Comparison of ENCODE assay signal across 29 cellular contexts in genomic region chr18:3546106-3546505, GRCh38.
"Had no signal": no experiment of that assay in that cellular context is flagged by ENCODE, and none has a peak within 500 bp of the region (broad histone marks: within the 10 kb centered on the region; RNA-seq: fewer than 3 reads in every experiment).

No MANE protein-coding gene starts in this region.

- ATAC-seq: activated CD4-positive, alpha-beta T cell treated with anti-CD3 and anti-CD28 coated beads for 36 hours; activated CD4-positive, CD25-positive, alpha-beta regulatory T cell treated with anti-CD3 and anti-CD28 coated beads, Interleukin-2, amount 50 U/mL, for 24 hours; activated CD8-positive, alpha-beta T cell treated with anti-CD3 and anti-CD28 coated beads, Interleukin-2, amount 10 ng/mL, durations not matched to agents 7 days and 5 days; activated naive CD8-positive, alpha-beta T cell treated with anti-CD3 and anti-CD28 coated beads, Interleukin-2, amount 50 U/mL, for 24 hours had no signal

- FAIRE-seq: bronchial epithelial cell had no signal

- H3K9me3 Mint-ChIP-seq: activated CD4-positive, alpha-beta T cell treated with anti-CD3 and anti-CD28 coated beads, Interleukin-2, amount 10 ng/mL, durations not matched to agents 7 days and 5 days; activated naive CD4-positive, alpha-beta T cell treated with anti-CD3 and anti-CD28 coated beads for 36 hours; activated naive CD8-positive, alpha-beta T cell treated with anti-CD3 and anti-CD28 coated beads, Interleukin-2, amount 50 U/mL, for 24 hours; activated T-cell treated with anti-CD3 and anti-CD28 coated beads, Interleukin-2, amount 50 U/mL, for 24 hours; activated T-helper 2 cell treated with anti-CD3 and anti-CD28 coated beads, Interferon-gamma antibody, Interleukin-2, Interleukin-4, amounts not matched to agents 10 μg/mL and 5 μg/mL and 100 μg/mL, durations not matched to agents 14 hours and 24 hours and 36 hours; brain had no signal

- DNase-seq: activated CD4-positive, alpha-beta T cell treated with anti-CD3 and anti-CD28 coated beads for 36 hours; activated CD4-positive, alpha-beta T cell treated with anti-CD3 and anti-CD28 coated beads, Interleukin-2, amount 10 ng/mL, durations not matched to agents 7 days and 5 days; activated CD4-positive, alpha-beta T cell treated with anti-CD3 and anti-CD28 coated beads, Interleukin-2, amount 50 U/mL, for 48 hours; activated CD8-positive, alpha-beta T cell treated with anti-CD3 and anti-CD28 coated beads, Interleukin-2, amount 10 ng/mL, durations not matched to agents 7 days and 5 days; activated gamma-delta T cell; activated naive CD4-positive, alpha-beta T cell treated with anti-CD3 and anti-CD28 coated beads for 36 hours; activated naive CD8-positive, alpha-beta T cell treated with anti-CD3 and anti-CD28 coated beads, Interleukin-2, amount 50 U/mL, for 24 hours; activated T-cell treated with anti-CD3 and anti-CD28 coated beads, Interleukin-2, amount 50 U/mL, for 24 hours; anterior cingulate cortex; caudate nucleus; cerebellar nuclear complex; NCI-H1105 treated with DMSO at 0.1 percent for 48 hours; NCI-H1436; NCI-H1694; NCI-H1930; NCI-H2081 treated with DMSO at 0.1 percent for 48 hours; NCI-H345; NCI-H524 treated with DMSO at 0.1 percent for 48 hours; OCI-M1; SHP77; SJCRH30; T1000; WERI-Rb-1 had no signal

- H3K27ac ChIP-seq: SJCRH30, SK-N-MC, WERI-Rb-1 had no signal

- H3K4me3 Mint-ChIP-seq: activated CD4-positive, alpha-beta T cell treated with anti-CD3 and anti-CD28 coated beads for 36 hours; activated CD4-positive, alpha-beta T cell treated with anti-CD3 and anti-CD28 coated beads, Interleukin-2, amount 10 ng/mL, durations not matched to agents 7 days and 5 days; activated CD8-positive, alpha-beta T cell treated with anti-CD3 and anti-CD28 coated beads, Interleukin-2, amount 10 ng/mL, durations not matched to agents 7 days and 5 days; activated naive CD4-positive, alpha-beta T cell treated with anti-CD3 and anti-CD28 coated beads for 36 hours; activated naive CD8-positive, alpha-beta T cell; activated naive CD8-positive, alpha-beta T cell treated with anti-CD3 and anti-CD28 coated beads, Interleukin-2, amount 50 U/mL, for 24 hours; activated T-cell treated with anti-CD3 and anti-CD28 coated beads, Interleukin-2, amount 50 U/mL, for 24 hours; brain had no signal

- H3K27ac Mint-ChIP-seq: activated CD4-positive, alpha-beta T cell treated with anti-CD3 and anti-CD28 coated beads for 36 hours; activated CD4-positive, alpha-beta T cell treated with anti-CD3 and anti-CD28 coated beads, Interleukin-2, amount 10 ng/mL, durations not matched to agents 7 days and 5 days; activated CD8-positive, alpha-beta T cell treated with anti-CD3 and anti-CD28 coated beads, Interleukin-2, amount 10 ng/mL, durations not matched to agents 7 days and 5 days; activated naive CD4-positive, alpha-beta T cell treated with anti-CD3 and anti-CD28 coated beads for 36 hours; activated naive CD8-positive, alpha-beta T cell; activated naive CD8-positive, alpha-beta T cell treated with anti-CD3 and anti-CD28 coated beads, Interleukin-2, amount 50 U/mL, for 24 hours; activated T-cell treated with anti-CD3 and anti-CD28 coated beads, Interleukin-2, amount 50 U/mL, for 24 hours; activated T-helper 2 cell treated with anti-CD3 and anti-CD28 coated beads, Interferon-gamma antibody, Interleukin-2, Interleukin-4, amounts not matched to agents 10 μg/mL and 5 μg/mL and 100 μg/mL, durations not matched to agents 14 hours and 24 hours and 36 hours; brain had no signal

- H3K4me1 ChIP-seq: SJCRH30 had no signal

- H3K36me3 Mint-ChIP-seq: activated naive CD8-positive, alpha-beta T cell; brain had no signal

- H3K27me3 ChIP-seq: SJCRH30 had no signal

- H3K27me3 Mint-ChIP-seq: activated CD4-positive, alpha-beta T cell treated with anti-CD3 and anti-CD28 coated beads for 36 hours; activated CD4-positive, alpha-beta T cell treated with anti-CD3 and anti-CD28 coated beads, Interleukin-2, amount 10 ng/mL, durations not matched to agents 7 days and 5 days; activated naive CD8-positive, alpha-beta T cell; activated T-cell treated with anti-CD3 and anti-CD28 coated beads, Interleukin-2, amount 50 U/mL, for 24 hours had no signal

- H3K9me3 ChIP-seq: SJCRH30 had no signal

- H3K4me3 ChIP-seq: SJCRH30, SK-N-MC had no signal

- H3K36me3 ChIP-seq: SJCRH30, WERI-Rb-1 had no signal
